ENCODE assay signal across 29 cellular contexts in genomic region chr12:14911131-14911530, GRCh38. TPM values are rescaled to one million over a fixed set of nuclear protein-coding genes. Genes with fewer than 3 reads are reported as not detected.
A peak's percentile ranks its signal among the peaks of the same experiment; 100 is the strongest.
DNase-seq lines count a peak whose midpoint lies in the region; ATAC-seq and FAIRE-seq lines count a peak whose summit lies in the region.
"Had no signal": no experiment of that assay in that cellular context is flagged by ENCODE, and none has a peak within 500 bp of the region (broad histone marks: within the 10 kb centered on the region; RNA-seq: fewer than 3 reads in every experiment).

No MANE protein-coding gene starts in this region.

- no peak for ATAC-seq in activated naive CD4-positive, alpha-beta T cell treated with anti-CD3 and anti-CD28 coated beads, Interleukin-2, amount 50 U/mL, for 72 hours
- peak; percentile 11 for ATAC-seq in activated naive CD8-positive, alpha-beta T cell treated with anti-CD3 and anti-CD28 coated beads, Interleukin-2, amount 10 ng/mL, durations not matched to agents 7 days and 5 days (ENCODE audit: low read depth)
- ATAC-seq in left colon (peak; percentile 96), HG03571 (IDR thresholded peaks at IDR 0.05; ENCODE audit: unreplicated experiment) (no peak)
- ATAC-seq: HepG2, left lobe of liver had no signal

- intact Hi-C loops in left colon (cut with DNase I, micrococcal nuclease), result no loop called here

- peaks cover 0 to 4% of the 10 kb centered on the region in 2 donors for H3K9me3 Mint-ChIP-seq in activated naive CD4-positive, alpha-beta T cell treated with anti-CD3 and anti-CD28 coated beads, Interleukin-2, amount 50 U/mL, for 72 hours
- no peaks in the 10 kb centered on the region for H3K9me3 Mint-ChIP-seq in activated naive CD4-positive, alpha-beta T cell treated with anti-CD3 and anti-CD28 coated beads, Interleukin-2, amount 10 ng/mL, durations not matched to agents 7 days and 5 days
- peaks cover 1% of the 10 kb centered on the region for H3K9me3 Mint-ChIP-seq in activated naive CD8-positive, alpha-beta T cell treated with anti-CD3 and anti-CD28 coated beads, Interleukin-2, amount 10 ng/mL, durations not matched to agents 7 days and 5 days
- H3K9me3 Mint-ChIP-seq: CD8-positive, alpha-beta memory T cell had no signal

- POLR2A ChIA-PET in activated naive CD8-positive, alpha-beta T cell treated with anti-CD3 and anti-CD28 coated beads, Interleukin-2, amount 10 ng/mL, durations not matched to agents 7 days and 5 days (lab: Charles Lee), result no interaction called here

- H3K4me1 Mint-ChIP-seq in activated naive CD4-positive, alpha-beta T cell treated with anti-CD3 and anti-CD28 coated beads, Interleukin-2, amount 10 ng/mL, durations not matched to agents 7 days and 5 days, result peaks cover 4% of the 10 kb centered on the region
- H3K4me1 Mint-ChIP-seq in activated naive CD8-positive, alpha-beta T cell treated with anti-CD3 and anti-CD28 coated beads, Interleukin-2, amount 10 ng/mL, durations not matched to agents 7 days and 5 days, result peaks cover 14% of the 10 kb centered on the region
- H3K4me1 Mint-ChIP-seq: CD8-positive, alpha-beta memory T cell had no signal

- peaks cover 20 to 46% of the 10 kb centered on the region in 2 donors for H3K36me3 Mint-ChIP-seq in activated naive CD4-positive, alpha-beta T cell treated with anti-CD3 and anti-CD28 coated beads, Interleukin-2, amount 50 U/mL, for 72 hours
- H3K36me3 Mint-ChIP-seq in activated naive CD4-positive, alpha-beta T cell treated with anti-CD3 and anti-CD28 coated beads, Interleukin-2, amount 10 ng/mL, durations not matched to agents 7 days and 5 days, result peaks cover 69% of the 10 kb centered on the region
- H3K36me3 Mint-ChIP-seq in activated naive CD8-positive, alpha-beta T cell treated with anti-CD3 and anti-CD28 coated beads, Interleukin-2, amount 10 ng/mL, durations not matched to agents 7 days and 5 days, result peaks cover 68% of the 10 kb centered on the region

- CTCF ChIA-PET in activated naive CD4-positive, alpha-beta T cell treated with anti-CD3 and anti-CD28 coated beads, Interleukin-2, amount 10 ng/mL, durations not matched to agents 7 days and 5 days (lab: Charles Lee), result interaction anchor here (1.3 kb wide), 1 partner anchor 10 kb away, joined by 4 read pairs; no protein-coding TSS in a partner anchor

- no peak overlapping the region for H3K4me3 Mint-ChIP-seq in activated naive CD4-positive, alpha-beta T cell treated with anti-CD3 and anti-CD28 coated beads, Interleukin-2, amount 10 ng/mL, durations not matched to agents 7 days and 5 days
- no peak overlapping the region for H3K4me3 Mint-ChIP-seq in activated naive CD8-positive, alpha-beta T cell treated with anti-CD3 and anti-CD28 coated beads, Interleukin-2, amount 10 ng/mL, durations not matched to agents 7 days and 5 days
- H3K4me3 Mint-ChIP-seq: CD8-positive, alpha-beta memory T cell had no signal

- peak overlapping the region; percentile 90 to 94 for H3K27ac Mint-ChIP-seq in activated naive CD4-positive, alpha-beta T cell treated with anti-CD3 and anti-CD28 coated beads, Interleukin-2, amount 50 U/mL, for 72 hours
- no peak overlapping the region for H3K27ac Mint-ChIP-seq in activated naive CD4-positive, alpha-beta T cell treated with anti-CD3 and anti-CD28 coated beads, Interleukin-2, amount 10 ng/mL, durations not matched to agents 7 days and 5 days
- no peak overlapping the region for H3K27ac Mint-ChIP-seq in activated naive CD8-positive, alpha-beta T cell treated with anti-CD3 and anti-CD28 coated beads, Interleukin-2, amount 10 ng/mL, durations not matched to agents 7 days and 5 days

- no peaks in the 10 kb centered on the region for H3K27me3 Mint-ChIP-seq in activated naive CD4-positive, alpha-beta T cell treated with anti-CD3 and anti-CD28 coated beads, Interleukin-2, amount 10 ng/mL, durations not matched to agents 7 days and 5 days
- no peaks in the 10 kb centered on the region for H3K27me3 Mint-ChIP-seq in activated naive CD8-positive, alpha-beta T cell treated with anti-CD3 and anti-CD28 coated beads, Interleukin-2, amount 10 ng/mL, durations not matched to agents 7 days and 5 days
- H3K27me3 Mint-ChIP-seq: CD8-positive, alpha-beta memory T cell had no signal

- no peak for DNase-seq in activated naive CD4-positive, alpha-beta T cell treated with anti-CD3 and anti-CD28 coated beads, Interleukin-2, amount 50 U/mL, for 72 hours (ENCODE audit: low spot score in 2 of 2)
- DNase-seq in activated naive CD4-positive, alpha-beta T cell treated with anti-CD3 and anti-CD28 coated beads, Interleukin-2, amount 10 ng/mL, durations not matched to agents 7 days and 5 days, result no peak
- DNase-seq in activated naive CD8-positive, alpha-beta T cell treated with anti-CD3 and anti-CD28 coated beads, Interleukin-2, amount 10 ng/mL, durations not matched to agents 7 days and 5 days, result no peak
- DNase-seq in left colon (peak; percentile 17 to 70), urothelium cell line (ENCODE audit: low spot score) (no peak), NCI-H524 (lab: John Stamatoyannopoulos, UW) (no peak)
- DNase-seq in stimulated activated CD4-positive, alpha-beta T cell treated with anti-CD3 and anti-CD28 coated beads, Interleukin-4, amount 100 ng/mL, for 24 hours, result no peak
- DNase-seq: activated effector memory CD4-positive, alpha-beta T cell treated with anti-CD3 and anti-CD28 coated beads, Interleukin-2, amount 50 U/mL, for 16 hours; amygdala; CD8-positive, alpha-beta memory T cell; DMS 273 treated with DMSO at 0.1 percent for 48 hours; effector CD8-positive, alpha-beta T cell; erythroblast; mesenchymal stem cell; NCI-H1436; NCI-H2081 treated with DMSO at 0.1 percent for 48 hours; NCI-H748 treated with DMSO at 0.1 percent for 48 hours; posterior cingulate gyrus; SIG-M5; small intestine; tibial artery had no signal

- peak; percentile 80 for FAIRE-seq in urothelium cell line (lab: Jason Lieb, UNC)
- FAIRE-seq: bronchial epithelial cell, colon, GM18507, HepG2, RCC 7860, small intestine had no signal

RNA-seq across cellular contexts. Expression of gene MGP, which starts 25.5 kb away (rescaled TPM):
- under 1 TPM in 1 of 2 donors, not detected in 1; 0.47 TPM for total RNA-seq in activated naive CD4-positive, alpha-beta T cell treated with anti-CD3 and anti-CD28 coated beads, Interleukin-2, amount 50 U/mL, for 72 hours
- under 1 TPM; 0.44 to 0.60 TPM for total RNA-seq in activated naive CD8-positive, alpha-beta T cell treated with anti-CD3 and anti-CD28 coated beads, Interleukin-2, amount 10 ng/mL, durations not matched to agents 7 days and 5 days
- 100 to 1,000 TPM in 1 of 2 donors, 10 to 100 TPM in 1; 77.0 to 248 TPM for total RNA-seq in left colon
- total RNA-seq: CD8-positive, alpha-beta memory T cell; HepG2 had no signal

RNA-seq across cellular contexts. Expression of gene ERP27, which starts 27.2 kb away (rescaled TPM):
- total RNA-seq in activated naive CD4-positive, alpha-beta T cell treated with anti-CD3 and anti-CD28 coated beads, Interleukin-2, amount 50 U/mL, for 72 hours, result 1 to 10 TPM; 1.5 to 5.0 TPM
- 10 to 100 TPM; 10.1 to 11.8 TPM for total RNA-seq in activated naive CD8-positive, alpha-beta T cell treated with anti-CD3 and anti-CD28 coated beads, Interleukin-2, amount 10 ng/mL, durations not matched to agents 7 days and 5 days
- 1 to 10 TPM; 1.0 to 3.3 TPM for total RNA-seq in left colon
- total RNA-seq: bronchial epithelial cell, GM23248 had no signal

RNA-seq across cellular contexts. Expression of gene ARHGDIB, which starts 50.3 kb away (rescaled TPM):
- 100 to 1,000 TPM; 667 to 811 TPM for total RNA-seq in activated naive CD4-positive, alpha-beta T cell treated with anti-CD3 and anti-CD28 coated beads, Interleukin-2, amount 50 U/mL, for 72 hours
- 1,000 to 10,000 TPM; 1,212 to 1,244 TPM for total RNA-seq in activated naive CD8-positive, alpha-beta T cell treated with anti-CD3 and anti-CD28 coated beads, Interleukin-2, amount 10 ng/mL, durations not matched to agents 7 days and 5 days
- 10 to 100 TPM; 23.5 to 38.5 TPM for total RNA-seq in left colon

Comparison
In these comparisons a context has a peak if more than half of its experiments do, and no peak if none do; other contexts are left out.
1. H3K27ac Mint-ChIP-seq: peak in activated naive CD4-positive, alpha-beta T cell treated with anti-CD3 and anti-CD28 coated beads, Interleukin-2, amount 50 U/mL, for 72 hours (2 of 2); none in activated naive CD4-positive, alpha-beta T cell treated with anti-CD3 and anti-CD28 coated beads, Interleukin-2, amount 10 ng/mL, durations not matched to agents 7 days and 5 days (single experiment) and activated naive CD8-positive, alpha-beta T cell treated with anti-CD3 and anti-CD28 coated beads, Interleukin-2, amount 10 ng/mL, durations not matched to agents 7 days and 5 days (single experiment).
2. ATAC-seq: peak in activated naive CD8-positive, alpha-beta T cell treated with anti-CD3 and anti-CD28 coated beads, Interleukin-2, amount 10 ng/mL, durations not matched to agents 7 days and 5 days (single experiment) and left colon (single experiment); none in activated naive CD4-positive, alpha-beta T cell treated with anti-CD3 and anti-CD28 coated beads, Interleukin-2, amount 50 U/mL, for 72 hours (0 of 2) and HG03571 (single experiment).
3. DNase-seq: peak in left colon (2 of 2); none in activated naive CD4-positive, alpha-beta T cell treated with anti-CD3 and anti-CD28 coated beads, Interleukin-2, amount 50 U/mL, for 72 hours (0 of 2), activated naive CD4-positive, alpha-beta T cell treated with anti-CD3 and anti-CD28 coated beads, Interleukin-2, amount 10 ng/mL, durations not matched to agents 7 days and 5 days (single experiment), activated naive CD8-positive, alpha-beta T cell treated with anti-CD3 and anti-CD28 coated beads, Interleukin-2, amount 10 ng/mL, durations not matched to agents 7 days and 5 days (single experiment), urothelium cell line (single experiment), stimulated activated CD4-positive, alpha-beta T cell treated with anti-CD3 and anti-CD28 coated beads, Interleukin-4, amount 100 ng/mL, for 24 hours (single experiment) and NCI-H524 (0 of 2).
4. RNA of gene MGP, which starts 25.5 kb away (total RNA-seq): 77.0 to 248 TPM in left colon; 0.44 to 0.60 TPM in activated naive CD8-positive, alpha-beta T cell treated with anti-CD3 and anti-CD28 coated beads, Interleukin-2, amount 10 ng/mL, durations not matched to agents 7 days and 5 days and 0.47 TPM in activated naive CD4-positive, alpha-beta T cell treated with anti-CD3 and anti-CD28 coated beads, Interleukin-2, amount 50 U/mL, for 72 hours; every median in the first group is over 10 times any median in the second.
5. RNA of gene ARHGDIB, which starts 50.3 kb away (total RNA-seq): 1,212 to 1,244 TPM in activated naive CD8-positive, alpha-beta T cell treated with anti-CD3 and anti-CD28 coated beads, Interleukin-2, amount 10 ng/mL, durations not matched to agents 7 days and 5 days and 667 to 811 TPM in activated naive CD4-positive, alpha-beta T cell treated with anti-CD3 and anti-CD28 coated beads, Interleukin-2, amount 50 U/mL, for 72 hours; 23.5 to 38.5 TPM in left colon; every median in the first group is over 10 times any median in the second.